Comparison of ENCODE assay signal across 16 cellular contexts in genomic region chr11:11605181-11605580, GRCh38. TPM values are rescaled to one million over a fixed set of nuclear protein-coding genes. Genes with fewer than 3 reads are reported as not detected.
DNase-seq lines count a peak whose midpoint lies in the region; ATAC-seq and TF ChIP-seq lines count a peak whose summit lies in the region.
"Had no signal": no experiment of that assay in that cellular context is flagged by ENCODE, and none has a peak within 500 bp of the region (broad histone marks: within the 10 kb centered on the region; RNA-seq: fewer than 3 reads in every experiment).

No MANE protein-coding gene starts in this region.

- POLR2A ChIA-PET in activated CD4-positive, alpha-beta T cell treated with anti-CD3 and anti-CD28 coated beads for 36 hours (lab: Charles Lee): no interaction called here

- no peaks in the 10 kb centered on the region for H3K4me1 Mint-ChIP-seq in stimulated activated effector memory CD8-positive, alpha-beta T cell treated with anti-CD3 and anti-CD28 coated beads, Interleukin-12 subunit alpha, Interleukin-12 subunit beta, amount 100 ng/mL, for 72 hours
- H3K4me1 Mint-ChIP-seq in activated CD4-positive, alpha-beta T cell treated with anti-CD3 and anti-CD28 coated beads for 36 hours: no peaks in the 10 kb centered on the region
- H3K4me1 Mint-ChIP-seq: CD8-positive, alpha-beta memory T cell had no signal

- H3K4me3 Mint-ChIP-seq in stimulated activated effector memory CD8-positive, alpha-beta T cell treated with anti-CD3 and anti-CD28 coated beads, Interleukin-12 subunit alpha, Interleukin-12 subunit beta, amount 100 ng/mL, for 72 hours: no peak overlapping the region
- H3K4me3 Mint-ChIP-seq in activated CD4-positive, alpha-beta T cell treated with anti-CD3 and anti-CD28 coated beads for 36 hours: no peak overlapping the region
- H3K4me3 Mint-ChIP-seq: CD8-positive, alpha-beta memory T cell had no signal

- H3K27me3 ChIP-seq in foreskin keratinocyte (no peaks in the 10 kb centered on the region), thoracic aorta (replicated peaks; ENCODE audit: insufficient read depth) (no peaks in the 10 kb centered on the region)
- H3K27me3 ChIP-seq: SJSA1 had no signal

- CTCF ChIA-PET in activated CD4-positive, alpha-beta T cell treated with anti-CD3 and anti-CD28 coated beads for 36 hours (lab: Charles Lee): interaction anchor here (0.6 kb wide), 1 partner anchor 202 kb away, joined by 3 read pairs; no protein-coding TSS in a partner anchor

- no peaks in the 10 kb centered on the region for H3K9me3 Mint-ChIP-seq in stimulated activated effector memory CD8-positive, alpha-beta T cell treated with anti-CD3 and anti-CD28 coated beads, Interleukin-12 subunit alpha, Interleukin-12 subunit beta, amount 100 ng/mL, for 72 hours
- no peaks in the 10 kb centered on the region for H3K9me3 Mint-ChIP-seq in activated CD4-positive, alpha-beta T cell treated with anti-CD3 and anti-CD28 coated beads for 36 hours (ENCODE audit: low read depth)

- intact Hi-C loops in activated CD4-positive, alpha-beta T cell treated with anti-CD3 and anti-CD28 coated beads for 36 hours (cut with DNase I, micrococcal nuclease): no loop called here

- H3K4me1 ChIP-seq in foreskin keratinocyte (peaks cover 25% of the 10 kb centered on the region), thoracic aorta (ENCODE audit: control insufficient read depth in 1 of 2, low read depth in 2 of 2) (peaks cover 0 to 44% of the 10 kb centered on the region in 2 donors)

- peaks cover 8% of the 10 kb centered on the region for H3K27me3 Mint-ChIP-seq in activated CD4-positive, alpha-beta T cell treated with anti-CD3 and anti-CD28 coated beads for 36 hours

- ATAC-seq in foreskin keratinocyte: peak; percentile 19
- no peak for ATAC-seq in thoracic aorta (ENCODE audit: insufficient number of reproducible peaks, low FRiP score, low read depth)
- ATAC-seq in stimulated activated effector memory CD8-positive, alpha-beta T cell treated with anti-CD3 and anti-CD28 coated beads, Interleukin-12 subunit alpha, Interleukin-12 subunit beta, amount 100 ng/mL, for 72 hours: no peak
- ATAC-seq in activated CD4-positive, alpha-beta T cell treated with anti-CD3 and anti-CD28 coated beads for 36 hours: no peak

- no peak overlapping the region for H3K27ac Mint-ChIP-seq in stimulated activated effector memory CD8-positive, alpha-beta T cell treated with anti-CD3 and anti-CD28 coated beads, Interleukin-12 subunit alpha, Interleukin-12 subunit beta, amount 100 ng/mL, for 72 hours
- no peak overlapping the region for H3K27ac Mint-ChIP-seq in activated CD4-positive, alpha-beta T cell treated with anti-CD3 and anti-CD28 coated beads for 36 hours
- H3K27ac Mint-ChIP-seq: CD8-positive, alpha-beta memory T cell had no signal

- DNase-seq in NCI-H1417 (lab: John Stamatoyannopoulos, UW): peak in 2 of 3 experiments; percentile 17
- no peak for DNase-seq in NCI-H1417 treated with DMSO at 0.1 percent for 48 hours (lab: John Stamatoyannopoulos, UW)
- DNase-seq in NCI-H526 (lab: John Stamatoyannopoulos, UW): peak; percentile 60 to 73
- no peak for DNase-seq in foreskin keratinocyte
- no peak for DNase-seq in thoracic aorta (ENCODE audit: low spot score)
- no peak for DNase-seq in stimulated activated effector memory CD8-positive, alpha-beta T cell treated with anti-CD3 and anti-CD28 coated beads, Interleukin-12 subunit alpha, Interleukin-12 subunit beta, amount 100 ng/mL, for 72 hours (ENCODE audit: low spot score in 2 of 2)
- no peak for DNase-seq in activated CD4-positive, alpha-beta T cell treated with anti-CD3 and anti-CD28 coated beads for 36 hours
- DNase-seq in activated naive CD4-positive, alpha-beta T cell treated with Interleukin-2 at 50 U/mL for 16 hours: no peak
- DNase-seq: CD8-positive, alpha-beta memory T cell; GF-D8; H7; NCI-H1930; NCI-H82; PC-9; SW 1271 had no signal

- H3K36me3 Mint-ChIP-seq in stimulated activated effector memory CD8-positive, alpha-beta T cell treated with anti-CD3 and anti-CD28 coated beads, Interleukin-12 subunit alpha, Interleukin-12 subunit beta, amount 100 ng/mL, for 72 hours: no peaks in the 10 kb centered on the region
- no peaks in the 10 kb centered on the region for H3K36me3 Mint-ChIP-seq in activated CD4-positive, alpha-beta T cell treated with anti-CD3 and anti-CD28 coated beads for 36 hours (ENCODE audit: low read depth)
- H3K36me3 Mint-ChIP-seq: CD8-positive, alpha-beta memory T cell had no signal

- peak overlapping the region; percentile 53 for H3K4me3 ChIP-seq in thoracic aorta
- H3K4me3 ChIP-seq: PC-9, SJSA1 had no signal

- no peaks in the 10 kb centered on the region for H3K9me3 ChIP-seq in thoracic aorta
- H3K9me3 ChIP-seq: SJSA1 had no signal

- no peaks in the 10 kb centered on the region for H3K36me3 ChIP-seq in thoracic aorta
- H3K36me3 ChIP-seq: SJSA1 had no signal

- H3K27ac ChIP-seq in foreskin keratinocyte: no peak overlapping the region
- H3K27ac ChIP-seq in thoracic aorta: peak overlapping the region; percentile 15 to 46
- H3K27ac ChIP-seq: PC-9, SJSA1 had no signal

- TF ChIP-seq CTCF in foreskin keratinocyte (conservative IDR thresholded peaks at IDR 0.05) (no peak), thoracic aorta (IDR thresholded peaks at IDR 0.05) (no peak)

RNA-seq across cellular contexts. Expression of gene GALNT18, which starts 16.6 kb away (rescaled TPM):
- 35.1 and 36.0 TPM in 2 replicates for total RNA-seq in foreskin keratinocyte
- polyA plus RNA-seq in foreskin keratinocyte: 28.1 and 30.2 TPM in 2 replicates
- total RNA-seq in thoracic aorta: 10 to 100 TPM; 28.2 to 57.8 TPM
- total RNA-seq in activated CD4-positive, alpha-beta T cell treated with anti-CD3 and anti-CD28 coated beads for 36 hours: 1 to 10 TPM; 6.9 to 8.8 TPM
- total RNA-seq: PC-9 had no signal
- polyA plus RNA-seq: CD8-positive, alpha-beta memory T cell had no signal

Comparison
In these comparisons a context has a peak if more than half of its experiments do, and no peak if none do; other contexts are left out.
1. DNase-seq: peak in NCI-H1417 (2 of 3) and NCI-H526 (2 of 2); none in NCI-H1417 treated with DMSO at 0.1 percent for 48 hours (single experiment), foreskin keratinocyte (0 of 2), thoracic aorta (single experiment), stimulated activated effector memory CD8-positive, alpha-beta T cell treated with anti-CD3 and anti-CD28 coated beads, Interleukin-12 subunit alpha, Interleukin-12 subunit beta, amount 100 ng/mL, for 72 hours (0 of 2), activated CD4-positive, alpha-beta T cell treated with anti-CD3 and anti-CD28 coated beads for 36 hours (single experiment) and activated naive CD4-positive, alpha-beta T cell treated with Interleukin-2 at 50 U/mL for 16 hours (single experiment).